10 cellular contexts compared by ENCODE assay signal in genomic region chr11:110317516-110317932, GRCh38. TPM values are rescaled to one million over a fixed set of nuclear protein-coding genes. Genes with fewer than 3 reads are reported as not detected.
DNase-seq lines count a peak whose midpoint lies in the region; ATAC-seq and FAIRE-seq lines count a peak whose summit lies in the region.
"Had no signal": no experiment of that assay in that cellular context is flagged by ENCODE, and none has a peak within 500 bp of the region (broad histone marks: within the 10 kb centered on the region; RNA-seq: fewer than 3 reads in every experiment).

No MANE protein-coding gene starts in this region.

- 0 out of 22 replicates have a peak, but pooled peaks cover 0 to 4% (median 0%) of the 10 kb centered on the region in 11 experiments for H3K9me3 ChIP-seq in BLaER1 treated with 17β-estradiol and CSF1 and Interleukin-3, amounts not matched to agents 10 nM and 100 nM (replicated peaks in 1 of 11)
- H3K9me3 ChIP-seq in SJCRH30 (replicated peaks) = no peaks in the 10 kb centered on the region

- H3K36me3 ChIP-seq in BLaER1 treated with 17β-estradiol and CSF1 and Interleukin-3, amounts not matched to agents 10 nM and 100 nM = no peaks in the 10 kb centered on the region
- no peaks in the 10 kb centered on the region for H3K36me3 ChIP-seq in SJCRH30

- DNase-seq in NCI-H128 (lab: John Stamatoyannopoulos, UW; ENCODE audit: unreplicated experiment) (peak; percentile 48), SJCRH30 (peak; percentile 12 to 56), left ventricle myocardium superior (no peak), RCC 7860 (ENCODE audit: low spot score) (no peak), ecto neural progenitor cell (ENCODE audit: low spot score) (no peak)
- DNase-seq: Karpas-422 had no signal

- no peaks in the 10 kb centered on the region for H3K27me3 ChIP-seq in BLaER1 treated with 17β-estradiol and CSF1 and Interleukin-3, amounts not matched to agents 10 nM and 100 nM
- H3K27me3 ChIP-seq in SJCRH30 = no peaks in the 10 kb centered on the region

- no peak overlapping the region for H3K4me3 ChIP-seq in BLaER1 treated with 17β-estradiol and CSF1 and Interleukin-3, amounts not matched to agents 10 nM and 100 nM
- H3K4me3 ChIP-seq in SJCRH30 = no peak overlapping the region

- FAIRE-seq in RCC 7860 (lab: Jason Lieb, UNC) = no peak

- no peaks in the 10 kb centered on the region for H4K20me1 ChIP-seq in BLaER1 treated with 17β-estradiol and CSF1 and Interleukin-3, amounts not matched to agents 10 nM and 100 nM

- ATAC-seq in left ventricle myocardium superior (peak; percentile 62), HG03135 (IDR thresholded peaks at IDR 0.05; ENCODE audit: unreplicated experiment) (no peak), GM18519 (IDR thresholded peaks at IDR 0.05; ENCODE audit: low FRiP score, unreplicated experiment) (no peak)

- no peak overlapping the region for H3K9ac ChIP-seq in BLaER1 treated with 17β-estradiol and CSF1 and Interleukin-3, amounts not matched to agents 10 nM and 100 nM

- H3K4me2 ChIP-seq in BLaER1 treated with 17β-estradiol and CSF1 and Interleukin-3, amounts not matched to agents 10 nM and 100 nM = peak overlapping the region; percentile 20 to 79 (median 52)

- intact Hi-C loops in left ventricle myocardium superior (cut with micrococcal nuclease) = no loop called here

- H3K27ac ChIP-seq in BLaER1 treated with 17β-estradiol and CSF1 and Interleukin-3, amounts not matched to agents 10 nM and 100 nM = no peak overlapping the region; a peak in 1 of 22 replicates
- 0 out of 2 replicates have a peak overlapping the region, but pooled peaks have one; percentile 22 for H3K27ac ChIP-seq in SJCRH30
- H3K27ac ChIP-seq: C4-2B had no signal

- H3K4me1 ChIP-seq in BLaER1 treated with 17β-estradiol and CSF1 and Interleukin-3, amounts not matched to agents 10 nM and 100 nM = peaks cover 14 to 27% (median 16%) of the 10 kb centered on the region in 10 experiments
- peaks cover 18% of the 10 kb centered on the region for H3K4me1 ChIP-seq in SJCRH30

RNA-seq across cellular contexts. Expression of gene RDX, which starts 21.1 kb away (rescaled TPM):
- 85.8 and 97.9 TPM in 2 replicates for total RNA-seq in SJCRH30 (2014; rRNA removed; shearing (Covaris generic))
- 117 TPM for total RNA-seq in left ventricle myocardium superior

Comparison
In these comparisons a context has a peak if more than half of its experiments do, and no peak if none do; other contexts are left out.
1. DNase-seq: peak in NCI-H128 (single experiment) and SJCRH30 (2 of 2); none in left ventricle myocardium superior (single experiment), RCC 7860 (single experiment) and ecto neural progenitor cell (single experiment).